ENCODE assay signal across 2 cellular contexts in the genomic region with DNA sequence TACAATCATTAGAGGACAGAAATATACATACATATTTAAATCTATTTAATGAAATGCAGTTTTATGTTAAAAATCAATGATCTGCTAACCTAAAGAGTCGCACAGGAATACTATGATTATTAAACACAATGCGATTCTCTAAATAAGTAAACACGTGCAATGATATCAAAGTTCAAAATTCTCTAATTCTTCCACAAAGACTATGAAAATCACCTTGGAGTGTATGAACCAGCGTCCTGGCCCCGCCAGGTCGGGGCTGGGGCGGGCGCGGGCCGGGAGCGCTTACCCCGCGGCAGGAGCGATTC.
TF ChIP-seq lines count a peak whose summit lies in the region.

No MANE protein-coding gene starts in this region.

TF ChIP-seq in H1, 55 proteins besides CTCF, POLR2A, EP300 and RAD21:
- TF ChIP-seq CHD1 (IDR thresholded peaks at IDR 0.05; ENCODE audit: low read depth, low read length): peak; percentile 80; the same call in 1 of the 2 replicates
- no peak for TF ChIP-seq TAF7 (optimal IDR thresholded peaks at IDR 0.05; ENCODE audit: borderline replicate concordance, low read depth, low read length)
- no peak for TF ChIP-seq SUZ12 (IDR thresholded peaks at IDR 0.05; ENCODE audit: low read length)

TF ChIP-seq in neural cell, 6 proteins besides CTCF, POLR2A, EP300 and RAD21:
- TF ChIP-seq SMC3 (conservative IDR thresholded peaks at IDR 0.05; ENCODE audit: poor library complexity) (no peak), TAF1 (IDR thresholded peaks at IDR 0.05; ENCODE audit: low read depth) (no peak), POLR2AphosphoS5 (IDR thresholded peaks at IDR 0.05) (no peak), MXI1 (conservative IDR thresholded peaks at IDR 0.05; ENCODE audit: poor library complexity, severe bottlenecking) (no peak), REST (IDR thresholded peaks at IDR 0.05; ENCODE audit: borderline replicate concordance) (no peak), EZH2 (IDR thresholded peaks at IDR 0.05; ENCODE audit: borderline replicate concordance, insufficient read depth, low read length, poor library complexity, severe bottlenecking) (no peak)
TF ChIP-seq in neural cell: peak in this region for 0.
